Comparison of ENCODE assay signal across 9 cellular contexts in the genomic region with DNA sequence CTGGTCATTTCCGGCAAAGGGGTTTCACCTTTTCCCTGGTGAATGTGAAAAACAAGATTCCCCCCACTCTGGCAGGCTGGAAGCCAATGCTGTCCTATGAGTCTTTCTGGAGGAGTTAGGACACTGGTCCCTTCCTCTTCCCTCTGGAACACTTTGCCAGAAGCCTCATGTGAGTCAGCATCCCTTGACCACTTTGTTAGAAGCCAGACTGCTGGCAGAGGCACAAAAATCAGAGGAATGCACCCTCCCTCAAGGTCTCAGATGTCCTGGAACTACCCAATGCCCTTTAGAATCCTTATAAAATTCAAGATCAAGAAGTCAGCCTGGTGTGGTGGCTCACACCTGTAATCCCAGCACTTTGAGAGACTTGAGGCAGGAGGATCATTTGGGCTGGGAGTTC. TPM values are rescaled to one million over a fixed set of nuclear protein-coding genes. Genes with fewer than 3 reads are reported as not detected.
A peak's percentile ranks its signal among the peaks of the same experiment; 100 is the strongest.
DNase-seq lines count a peak whose midpoint lies in the region; ATAC-seq and TF ChIP-seq lines count a peak whose summit lies in the region.
"Had no signal": no experiment of that assay in that cellular context is flagged by ENCODE, and none has a peak within 500 bp of the region (broad histone marks: within the 10 kb centered on the region; RNA-seq: fewer than 3 reads in every experiment).

No MANE protein-coding gene starts in this region.

- H3K4me1 ChIP-seq in thyroid gland: peaks cover 7 to 27% of the 10 kb centered on the region in 2 donors

- 62 to 73% methylated on average over 1 of the region's 1 CpG for WGBS in thyroid gland, 2 donors

- peaks cover 16% of the 10 kb centered on the region for H3K36me3 Mint-ChIP-seq in chondrocyte (ENCODE audit: low read depth)

- no peaks in the 10 kb centered on the region for H3K27me3 ChIP-seq in thyroid gland

- peak overlapping the region; percentile 93 for H3K27ac Mint-ChIP-seq in chondrocyte (ENCODE audit: unreplicated experiment)

- H3K4me3 ChIP-seq in thyroid gland (replicated peaks in 1 of 3): no peak overlapping the region

- H3K36me3 ChIP-seq in thyroid gland: no peaks in the 10 kb centered on the region

- ATAC-seq in left colon: no peak
- no peak for ATAC-seq in GM19324 (IDR thresholded peaks at IDR 0.05; ENCODE audit: low FRiP score, unreplicated experiment)
- ATAC-seq in GM21367 (IDR thresholded peaks at IDR 0.05; ENCODE audit: unreplicated experiment): no peak

- H3K27ac ChIP-seq in thyroid gland: peak overlapping the region; percentile 49 to 67 (median 67)

- H3K27me3 Mint-ChIP-seq in chondrocyte (ENCODE audit: low read depth): no peaks in the 10 kb centered on the region

- H3K4me1 Mint-ChIP-seq in chondrocyte (ENCODE audit: low read depth): peaks cover 70% of the 10 kb centered on the region

- peak overlapping the region; percentile 43 for H3K4me3 Mint-ChIP-seq in chondrocyte (ENCODE audit: unreplicated experiment)

- TF ChIP-seq POLR2A in thyroid gland (IDR thresholded peaks at IDR 0.05): no peak

- H3K9me3 Mint-ChIP-seq in chondrocyte (ENCODE audit: low read depth): peaks cover 2% of the 10 kb centered on the region

- no peak for TF ChIP-seq CTCF in chondrocyte (IDR thresholded peaks at IDR 0.05)
- TF ChIP-seq CTCF in thyroid gland (IDR thresholded peaks at IDR 0.05): no peak

- intact Hi-C loops in left colon (cut with DNase I, micrococcal nuclease) (no loop called here), thyroid gland (cut with DNase I) (no loop called here), posterior cingulate gyrus (cut with DNase I) (no loop called here)

- no peaks in the 10 kb centered on the region for H3K9me3 ChIP-seq in thyroid gland

- DNase-seq in HS-27A (ENCODE audit: low read depth) (peak; percentile 96), chondrocyte (ENCODE audit: low spot score) (no peak), left colon (peak; percentile 16 to 64), thyroid gland (peak; percentile 82 to 86), posterior cingulate gyrus (no peak), SHP77 (lab: John Stamatoyannopoulos, UW) (no peak)
- DNase-seq: stimulated activated CD4-positive, alpha-beta T cell treated with anti-CD3 and anti-CD28 coated beads, Interleukin-1b, Interleukin-23, amount 100 ng/mL, for 48 hours had no signal

RNA-seq across cellular contexts. Expression of a gene that starts 26.6 kb away (rescaled TPM):
- 498 to 625 TPM (median 501 TPM) in 3 replicates for total RNA-seq in chondrocyte
- total RNA-seq in left colon: 100 to 1,000 TPM in 1 of 2 donors, 10 to 100 TPM in 1; 93.0 to 103 TPM
- 100 to 1,000 TPM in 3 of 4 donors, 10 to 100 TPM in 1; 79.2 to 122 (median 110) TPM for total RNA-seq in thyroid gland

Comparison
In these comparisons a context has a peak if more than half of its experiments do, and no peak if none do; other contexts are left out.
1. DNase-seq: peak in HS-27A (single experiment), left colon (2 of 2) and thyroid gland (2 of 2); none in chondrocyte (single experiment), posterior cingulate gyrus (0 of 10) and SHP77 (0 of 2).